11 cellular contexts compared by ENCODE assay signal in the genomic region with DNA sequence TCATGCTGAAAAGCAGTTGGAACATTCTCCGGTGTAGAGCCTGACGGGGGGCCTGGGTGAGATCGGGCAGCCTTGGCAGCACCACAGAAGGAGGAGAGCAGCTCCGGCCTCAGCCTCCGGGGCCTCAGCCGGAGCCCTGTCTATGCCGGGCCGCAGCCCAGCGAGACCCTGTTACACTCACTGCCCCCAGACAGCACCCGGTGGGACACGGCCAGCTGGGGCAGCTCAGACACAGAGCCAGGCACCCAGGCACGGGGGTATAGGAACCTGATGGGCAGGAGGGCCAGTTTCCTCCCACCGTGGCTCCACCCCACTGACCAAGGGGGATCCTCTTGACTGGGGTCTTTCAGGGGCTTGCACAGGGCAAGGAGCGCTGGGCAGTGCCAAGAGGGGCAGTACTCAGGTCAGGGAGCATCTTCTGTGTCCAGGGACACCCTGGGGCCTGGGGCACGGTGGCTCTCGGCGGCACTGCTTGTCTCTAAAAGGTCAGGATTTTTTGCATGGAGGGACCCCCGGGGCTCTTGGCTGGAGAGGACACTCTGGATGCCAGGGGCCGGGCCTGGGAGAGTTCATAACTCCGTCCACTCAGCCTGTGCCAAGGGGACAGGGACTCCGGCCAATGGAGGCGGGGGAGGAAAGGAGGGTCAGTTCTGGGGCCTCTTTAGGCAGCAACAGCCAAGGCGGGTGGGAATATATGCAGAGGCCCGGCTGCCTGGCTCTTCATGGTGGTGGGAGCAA. TPM values are rescaled to one million over a fixed set of nuclear protein-coding genes. Genes with fewer than 3 reads are reported as not detected.
DNase-seq lines count a peak whose midpoint lies in the region; ATAC-seq, FAIRE-seq and TF ChIP-seq lines count a peak whose summit lies in the region.
"Had no signal": no experiment of that assay in that cellular context is flagged by ENCODE, and none has a peak within 500 bp of the region (broad histone marks: within the 10 kb centered on the region; RNA-seq: fewer than 3 reads in every experiment).

No MANE protein-coding gene starts in this region.

- no peak for FAIRE-seq in GM19239 (lab: Jason Lieb, UNC)
- FAIRE-seq: endometrium had no signal

- H3K4me3 ChIP-seq in heart left ventricle = peak overlapping the region in 10 of 12 donors; percentile 19 to 52 (median 40)
- H3K4me3 ChIP-seq in upper lobe of right lung = peak overlapping the region; percentile 8

- H3K4me3 Mint-ChIP-seq in T-helper 17 cell (no peak overlapping the region), osteocyte (ENCODE audit: unreplicated experiment) (no peak overlapping the region), progenitor cell of endocrine pancreas (ENCODE audit: low read depth) (no peak overlapping the region)
- H3K4me3 Mint-ChIP-seq: activated T-cell treated with anti-CD3 and anti-CD28 coated beads, Interleukin-2, amount 50 U/mL, for 4 hours had no signal

- H3K27ac ChIP-seq in heart left ventricle (peak overlapping the region in 10 of 12 donors; percentile 57 to 89 (median 78)), upper lobe of right lung (peak overlapping the region; percentile 36)

- intact Hi-C loops in heart left ventricle (cut with DNase I) (no loop called here), upper lobe of right lung (cut with DNase I) (no loop called here)

- H3K4me1 ChIP-seq in heart left ventricle (peaks cover 27 to 83% (median 68%) of the 10 kb centered on the region in 12 donors), upper lobe of right lung (peaks cover 47% of the 10 kb centered on the region)

- TF ChIP-seq POLR2A in heart left ventricle (IDR thresholded peaks at IDR 0.05) = no peak

- no peaks in the 10 kb centered on the region for H3K27me3 Mint-ChIP-seq in T-helper 17 cell
- no peaks in the 10 kb centered on the region for H3K27me3 Mint-ChIP-seq in osteocyte (ENCODE audit: unreplicated experiment)
- no peaks in the 10 kb centered on the region for H3K27me3 Mint-ChIP-seq in progenitor cell of endocrine pancreas

- TF ChIP-seq CTCF in heart left ventricle (IDR thresholded peaks at IDR 0.05) (no peak), osteocyte (IDR thresholded peaks at IDR 0.05) (no peak), upper lobe of right lung (IDR thresholded peaks at IDR 0.05) (no peak), progenitor cell of endocrine pancreas (IDR thresholded peaks at IDR 0.05; ENCODE audit: unreplicated experiment) (no peak)

- H3K9me3 ChIP-seq in T-helper 17 cell (ENCODE audit: control insufficient read depth, low read length, poor library complexity, severe bottlenecking) (no peaks in the 10 kb centered on the region), heart left ventricle (no peaks in the 10 kb centered on the region), upper lobe of right lung (no peaks in the 10 kb centered on the region)

- DNase-seq in T-helper 17 cell = no peak
- peak; percentile 68 to 86 (median 75) for DNase-seq in heart left ventricle
- DNase-seq in osteocyte (ENCODE audit: extremely low spot score, unreplicated experiment) = no peak
- DNase-seq in upper lobe of right lung = no peak
- no peak for DNase-seq in progenitor cell of endocrine pancreas (ENCODE audit: low spot score, unreplicated experiment)
- DNase-seq in GM19239 (ENCODE audit: insufficient read length, low spot score) = no peak
- DNase-seq: activated T-cell treated with anti-CD3 and anti-CD28 coated beads, Interleukin-2, amount 50 U/mL, for 4 hours; NCI-H2227 treated with DMSO at 0.1 percent for 48 hours; OCI-M1 had no signal

- H3K27ac Mint-ChIP-seq in T-helper 17 cell (peak overlapping the region; percentile 74), osteocyte (ENCODE audit: unreplicated experiment) (peak overlapping the region; percentile 85), progenitor cell of endocrine pancreas (no peak overlapping the region)

- H3K4me1 Mint-ChIP-seq in T-helper 17 cell (peaks cover 17% of the 10 kb centered on the region), osteocyte (ENCODE audit: unreplicated experiment) (peaks cover 48% of the 10 kb centered on the region), progenitor cell of endocrine pancreas (ENCODE audit: low read depth) (no peaks in the 10 kb centered on the region)

- no peaks in the 10 kb centered on the region for H3K9me3 Mint-ChIP-seq in osteocyte (ENCODE audit: unreplicated experiment)
- no peaks in the 10 kb centered on the region for H3K9me3 Mint-ChIP-seq in progenitor cell of endocrine pancreas (ENCODE audit: low read depth)
- H3K9me3 Mint-ChIP-seq: activated T-cell treated with anti-CD3 and anti-CD28 coated beads, Interleukin-2, amount 50 U/mL, for 4 hours had no signal

- H3K27me3 ChIP-seq in heart left ventricle (no peaks in the 10 kb centered on the region), upper lobe of right lung (no peaks in the 10 kb centered on the region)

- 20 to 40% (median 26%) methylated on average over 20 to 24 of the region's 24 CpGs for WGBS in heart left ventricle, 4 donors

- no peak for ATAC-seq in T-helper 17 cell
- ATAC-seq in heart left ventricle = peak; percentile 8 to 38 (median 25)
- no peak for ATAC-seq in upper lobe of right lung
- no peak for ATAC-seq in GM19324 (IDR thresholded peaks at IDR 0.05; ENCODE audit: low FRiP score, unreplicated experiment)
- ATAC-seq: activated T-cell treated with anti-CD3 and anti-CD28 coated beads, Interleukin-2, amount 50 U/mL, for 4 hours had no signal

- H3K36me3 ChIP-seq in heart left ventricle (peaks cover 0 to 39% (median 29%) of the 10 kb centered on the region in 9 donors), upper lobe of right lung (peaks cover 25% of the 10 kb centered on the region)

- H3K36me3 Mint-ChIP-seq in T-helper 17 cell (ENCODE audit: low read depth) = no peaks in the 10 kb centered on the region
- H3K36me3 Mint-ChIP-seq in osteocyte (ENCODE audit: unreplicated experiment) = peaks cover 5% of the 10 kb centered on the region
- peaks cover 7% of the 10 kb centered on the region for H3K36me3 Mint-ChIP-seq in progenitor cell of endocrine pancreas (ENCODE audit: insufficient read depth)

RNA-seq across cellular contexts. Expression of gene INF2, which starts 9.4 kb away (rescaled TPM):
- total RNA-seq in T-helper 17 cell (10 to 100 TPM; 61.0 to 76.1 TPM), heart left ventricle (10 to 100 TPM; 26.0 to 58.9 (median 28.8) TPM), osteocyte (124 and 130 TPM in 2 replicates), upper lobe of right lung (117 TPM), progenitor cell of endocrine pancreas (69.2 and 75.3 TPM in 2 replicates)
- 10 to 100 TPM; 27.3 to 32.5 TPM for polyA plus RNA-seq in heart left ventricle

RNA-seq across cellular contexts. Expression of gene ADSS1, which starts 25.2 kb away (rescaled TPM):
- 1 to 10 TPM; 2.4 to 2.9 TPM for total RNA-seq in T-helper 17 cell
- total RNA-seq in heart left ventricle = 100 to 1,000 TPM in 8 of 9 donors, 10 to 100 TPM in 1; 78.9 to 247 (median 160) TPM
- polyA plus RNA-seq in heart left ventricle = 100 to 1,000 TPM in 1 of 2 donors, 10 to 100 TPM in 1; 64.7 to 258 TPM
- total RNA-seq in osteocyte = 3.7 and 4.5 TPM in 2 replicates
- total RNA-seq in upper lobe of right lung = 5.5 TPM
- total RNA-seq in progenitor cell of endocrine pancreas = 8.9 and 9.7 TPM in 2 replicates

RNA-seq across cellular contexts. Expression of gene SIVA1, which starts 54.1 kb away (rescaled TPM):
- total RNA-seq in T-helper 17 cell (10 to 100 TPM; 76.2 to 85.7 TPM), heart left ventricle (100 to 1,000 TPM in 2 of 9 donors, 10 to 100 TPM in 7; 41.0 to 203 (median 53.9) TPM), osteocyte (50.1 and 52.3 TPM in 2 replicates), upper lobe of right lung (66.1 TPM), progenitor cell of endocrine pancreas (98.6 and 116 TPM in 2 replicates)
- polyA plus RNA-seq in heart left ventricle = 100 to 1,000 TPM; 126 to 191 TPM

Comparison
In these comparisons a context has a peak if more than half of its experiments do, and no peak if none do; other contexts are left out.
1. ATAC-seq: peak in heart left ventricle (4 of 4); none in T-helper 17 cell (single experiment), upper lobe of right lung (single experiment) and GM19324 (single experiment).
2. DNase-seq: peak in heart left ventricle (5 of 5); none in T-helper 17 cell (0 of 3), osteocyte (single experiment), upper lobe of right lung (single experiment), progenitor cell of endocrine pancreas (single experiment) and GM19239 (single experiment).